22 cellular contexts compared by ENCODE assay signal in the genomic region with DNA sequence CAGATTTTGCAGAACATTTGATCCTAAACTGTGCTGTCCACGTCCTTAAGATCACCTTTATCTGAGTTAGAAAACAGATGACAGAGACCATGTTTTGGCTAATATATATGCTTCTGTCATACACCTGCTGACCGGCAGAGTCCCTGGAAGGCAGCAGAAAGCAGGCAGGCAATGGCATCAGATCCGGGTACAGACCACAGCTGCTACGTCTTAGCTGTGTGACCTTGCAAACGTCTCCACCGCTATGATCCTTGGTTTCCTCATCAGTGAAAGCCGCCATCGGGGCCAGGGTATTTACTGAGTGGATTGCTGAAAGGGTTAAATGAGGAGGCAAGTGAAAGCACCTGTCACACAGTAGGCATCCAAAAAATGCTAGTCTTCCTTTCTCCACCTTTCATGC.
DNase-seq lines count a peak whose midpoint lies in the region; TF ChIP-seq lines count a peak whose summit lies in the region.
"Had no signal": no experiment of that assay in that cellular context is flagged by ENCODE, and none has a peak within 500 bp of the region (broad histone marks: within the 10 kb centered on the region; RNA-seq: fewer than 3 reads in every experiment).

No MANE protein-coding gene starts in this region.

- no peak overlapping the region for H3K4me3 ChIP-seq in spleen
- H3K4me3 ChIP-seq in MG63: no peak overlapping the region
- H3K4me3 ChIP-seq: cardiac muscle cell, lower lobe of right lung had no signal

- H3K9me3 ChIP-seq in spleen: no peaks in the 10 kb centered on the region
- H3K9me3 ChIP-seq in MG63: no peaks in the 10 kb centered on the region
- H3K9me3 ChIP-seq: lower lobe of right lung had no signal

- H3K27me3 ChIP-seq in spleen (replicated peaks in 1 of 7) (no peaks in the 10 kb centered on the region), MG63 (no peaks in the 10 kb centered on the region)

- intact Hi-C loops in spleen (cut with DNase I; ENCODE audit: low total_unique reads): no loop called here

- H3K27ac ChIP-seq in angular gyrus (ENCODE audit: low read depth, low read length) (peak overlapping the region; percentile 6), spleen (peak overlapping the region in 3 of 8 donors; percentile 21 to 63 (median 33))
- H3K27ac ChIP-seq: 22Rv1, cardiac muscle cell, parathyroid adenoma had no signal

- H3K36me3 ChIP-seq in spleen: peaks cover 0 to 10% (median 0%) of the 10 kb centered on the region in 6 donors
- peaks cover 2% of the 10 kb centered on the region for H3K36me3 ChIP-seq in MG63
- H3K36me3 ChIP-seq: cardiac muscle cell, lower lobe of right lung had no signal

- no peak for TF ChIP-seq CTCF in spleen (IDR thresholded peaks at IDR 0.05 in 8 of 11, conservative IDR thresholded peaks at IDR 0.05 in 3 of 11)

- no peak for TF ChIP-seq POLR2A in spleen (IDR thresholded peaks at IDR 0.05)

- DNase-seq in NCI-H82 (lab: John Stamatoyannopoulos, UW): peak; percentile 45
- no peak for DNase-seq in NCI-H82 treated with DMSO at 0.1 percent for 48 hours (lab: John Stamatoyannopoulos, UW; ENCODE audit: unreplicated experiment)
- DNase-seq in mesenteric fat pad (ENCODE audit: low spot score): peak; percentile 41
- DNase-seq in spleen: peak; percentile 31
- DNase-seq in NCI-H748 (lab: John Stamatoyannopoulos, UW; ENCODE audit: unreplicated experiment): no peak
- no peak for DNase-seq in MG63
- no peak for DNase-seq in NCI-H1092 treated with DMSO at 0.1 percent for 48 hours (lab: John Stamatoyannopoulos, UW)
- DNase-seq: activated CD4-positive, CD25-positive, alpha-beta regulatory T cell treated with anti-CD3 and anti-CD28 coated beads, Interleukin-2, amount 50 U/mL, for 72 hours; activated CD8-positive, alpha-beta T cell treated with anti-CD3 and anti-CD28 coated beads for 36 hours; aorta; CD4-positive, alpha-beta memory T cell; cortex of kidney; DMS 273 treated with DMSO at 0.1 percent for 48 hours; lower lobe of right lung; NCI-H187; NCI-H2171 treated with DMSO at 0.1 percent for 48 hours; NCI-H526; stimulated activated naive CD4-positive, alpha-beta T cell had no signal

- H3K4me1 ChIP-seq in spleen: peaks cover 2 to 51% (median 20%) of the 10 kb centered on the region in 6 donors
- H3K4me1 ChIP-seq: parathyroid adenoma had no signal

- 72 to 90% (median 83%) methylated on average over 8 of the region's 8 CpGs for WGBS in spleen, 5 donors

Comparison
In these comparisons a context has a peak if more than half of its experiments do, and no peak if none do; other contexts are left out.
1. DNase-seq: peak in NCI-H82 (single experiment), mesenteric fat pad (single experiment) and spleen (single experiment); none in NCI-H82 treated with DMSO at 0.1 percent for 48 hours (single experiment), NCI-H748 (single experiment), MG63 (single experiment) and NCI-H1092 treated with DMSO at 0.1 percent for 48 hours (single experiment).